In the genomic region with DNA sequence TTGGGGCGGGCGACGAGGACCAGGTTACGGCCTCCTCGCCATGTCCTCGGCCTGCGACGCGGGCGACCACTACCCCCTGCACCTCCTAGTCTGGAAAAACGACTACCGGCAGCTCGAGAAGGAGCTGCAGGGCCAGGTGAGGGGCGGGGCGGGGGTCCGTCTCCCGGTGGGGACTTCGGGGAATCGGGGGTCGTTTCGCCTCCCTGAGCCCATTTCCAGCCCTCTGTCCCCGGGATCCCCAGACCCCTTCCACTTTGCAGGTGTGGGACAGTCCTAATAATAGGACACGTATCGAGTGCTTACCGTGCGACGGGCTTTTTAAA, we compare ENCODE assay signal across 7 cellular contexts. TPM values are rescaled to one million over a fixed set of nuclear protein-coding genes. Genes with fewer than 3 reads are reported as not detected.
DNase-seq lines count a peak whose midpoint lies in the region; ATAC-seq lines count a peak whose summit lies in the region.

No MANE protein-coding gene starts in this region.

- H3K4me1 ChIP-seq in iPS-20b (ENCODE audit: insufficient read depth, low read length), result 0 out of 2 replicates have a peak, but pooled peaks cover 3% of the 10 kb centered on the region

- CTCF ChIA-PET in activated CD8-positive, alpha-beta T cell treated with anti-CD3 and anti-CD28 coated beads, Interleukin-2, amount 10 ng/mL, durations not matched to agents 7 days and 5 days (lab: Charles Lee), result interaction anchor here (0.6 to 2.4 kb wide), 6 partner anchors 11 to 103 kb away, joined by 3 to 6 read pairs (median 3); no protein-coding TSS in a partner anchor

- no peaks in the 10 kb centered on the region for H3K27me3 Mint-ChIP-seq in activated CD8-positive, alpha-beta T cell treated with anti-CD3 and anti-CD28 coated beads, Interleukin-2, amount 10 ng/mL, durations not matched to agents 7 days and 5 days (ENCODE audit: low read depth)
- H3K27me3 Mint-ChIP-seq in stimulated activated naive CD8-positive, alpha-beta T cell treated with anti-CD3 and anti-CD28 coated beads, Interleukin-15, amount 100 ng/mL, for 72 hours, result no peaks in the 10 kb centered on the region

- POLR2A ChIA-PET in activated CD8-positive, alpha-beta T cell treated with anti-CD3 and anti-CD28 coated beads, Interleukin-2, amount 10 ng/mL, durations not matched to agents 7 days and 5 days (lab: Charles Lee), result interaction anchor here (0.6 to 1.5 kb wide), 13 partner anchors 11 to 302 kb away, joined by 3 to 6 read pairs (median 3); partner anchors contain the start of gene C12orf76

- H3K9me3 ChIP-seq in iPS-20b (ENCODE audit: insufficient read depth, low read depth, low read length), result no peaks in the 10 kb centered on the region

- in situ Hi-C loops in G401 (cut with HindIII; ENCODE audit: low sequenced_read_pairs), result no loop called here

- H3K27ac ChIP-seq in iPS-20b (ENCODE audit: low read length), result no peak overlapping the region

- H3K36me3 Mint-ChIP-seq in activated CD8-positive, alpha-beta T cell treated with anti-CD3 and anti-CD28 coated beads, Interleukin-2, amount 10 ng/mL, durations not matched to agents 7 days and 5 days (ENCODE audit: low read depth), result peaks cover 24% of the 10 kb centered on the region

- peak overlapping the region; percentile 100 for H3K4me3 Mint-ChIP-seq in activated CD8-positive, alpha-beta T cell treated with anti-CD3 and anti-CD28 coated beads, Interleukin-2, amount 10 ng/mL, durations not matched to agents 7 days and 5 days
- peak overlapping the region; percentile 99 to 100 for H3K4me3 Mint-ChIP-seq in stimulated activated naive CD8-positive, alpha-beta T cell treated with anti-CD3 and anti-CD28 coated beads, Interleukin-15, amount 100 ng/mL, for 72 hours

- ATAC-seq in HG02981 (IDR thresholded peaks at IDR 0.05; ENCODE audit: unreplicated experiment), result peak; percentile 1
- ATAC-seq in activated CD8-positive, alpha-beta T cell treated with anti-CD3 and anti-CD28 coated beads, Interleukin-2, amount 10 ng/mL, durations not matched to agents 7 days and 5 days, result no peak
- ATAC-seq in stimulated activated naive CD8-positive, alpha-beta T cell treated with anti-CD3 and anti-CD28 coated beads, Interleukin-15, amount 100 ng/mL, for 72 hours, result no peak

- H3K9ac ChIP-seq in iPS-20b (ENCODE audit: low read depth, low read length), result peak overlapping the region; percentile 91; the same call in 1 of the 2 replicates

- peaks cover 51% of the 10 kb centered on the region for H3K4me1 Mint-ChIP-seq in activated CD8-positive, alpha-beta T cell treated with anti-CD3 and anti-CD28 coated beads, Interleukin-2, amount 10 ng/mL, durations not matched to agents 7 days and 5 days (ENCODE audit: low read depth)
- peaks cover 60% of the 10 kb centered on the region for H3K4me1 Mint-ChIP-seq in stimulated activated naive CD8-positive, alpha-beta T cell treated with anti-CD3 and anti-CD28 coated beads, Interleukin-15, amount 100 ng/mL, for 72 hours

- H3K4me3 ChIP-seq in iPS-20b (ENCODE audit: low read length), result peak overlapping the region; percentile 77

- no peak for DNase-seq in activated CD8-positive, alpha-beta T cell treated with anti-CD3 and anti-CD28 coated beads, Interleukin-2, amount 10 ng/mL, durations not matched to agents 7 days and 5 days
- no peak for DNase-seq in stimulated activated naive CD8-positive, alpha-beta T cell treated with anti-CD3 and anti-CD28 coated beads, Interleukin-15, amount 100 ng/mL, for 72 hours
- DNase-seq in DMS79 (lab: John Stamatoyannopoulos, UW) (no peak), G401 (ENCODE audit: low spot score) (no peak), amygdala (lab: John Stamatoyannopoulos, UW) (no peak)

- peaks cover 20% of the 10 kb centered on the region for H3K27me3 ChIP-seq in iPS-20b (ENCODE audit: insufficient read depth, low read length)

- peak overlapping the region; percentile 95 for H3K27ac Mint-ChIP-seq in activated CD8-positive, alpha-beta T cell treated with anti-CD3 and anti-CD28 coated beads, Interleukin-2, amount 10 ng/mL, durations not matched to agents 7 days and 5 days
- H3K27ac Mint-ChIP-seq in stimulated activated naive CD8-positive, alpha-beta T cell treated with anti-CD3 and anti-CD28 coated beads, Interleukin-15, amount 100 ng/mL, for 72 hours, result peak overlapping the region; percentile 96 to 97

- H3K36me3 ChIP-seq in iPS-20b (ENCODE audit: insufficient read depth, low read depth, low read length), result no peaks in the 10 kb centered on the region

- no peaks in the 10 kb centered on the region for H3K9me3 Mint-ChIP-seq in activated CD8-positive, alpha-beta T cell treated with anti-CD3 and anti-CD28 coated beads, Interleukin-2, amount 10 ng/mL, durations not matched to agents 7 days and 5 days (ENCODE audit: insufficient read depth)
- H3K9me3 Mint-ChIP-seq in stimulated activated naive CD8-positive, alpha-beta T cell treated with anti-CD3 and anti-CD28 coated beads, Interleukin-15, amount 100 ng/mL, for 72 hours, result no peaks in the 10 kb centered on the region

RNA-seq across cellular contexts. Expression of gene ANKRD13A, which starts 0.4 kb away (rescaled TPM):
- total RNA-seq in activated CD8-positive, alpha-beta T cell treated with anti-CD3 and anti-CD28 coated beads, Interleukin-2, amount 10 ng/mL, durations not matched to agents 7 days and 5 days, result 10 to 100 TPM; 76.0 to 78.1 TPM
- 17.1 and 38.2 TPM in 2 replicates for total RNA-seq in G401 (2014; rRNA removed; shearing (Covaris generic))

RNA-seq across cellular contexts. Expression of gene GIT2, which starts 3.4 kb away (rescaled TPM):
- total RNA-seq in activated CD8-positive, alpha-beta T cell treated with anti-CD3 and anti-CD28 coated beads, Interleukin-2, amount 10 ng/mL, durations not matched to agents 7 days and 5 days, result 10 to 100 TPM; 86.6 to 87.7 TPM
- total RNA-seq in G401 (2014; rRNA removed; shearing (Covaris generic)), result 11.4 and 21.1 TPM in 2 replicates

RNA-seq across cellular contexts. Expression of gene C12orf76, which starts 48.7 kb away (rescaled TPM):
- 10 to 100 TPM; 15.5 to 16.2 TPM for total RNA-seq in activated CD8-positive, alpha-beta T cell treated with anti-CD3 and anti-CD28 coated beads, Interleukin-2, amount 10 ng/mL, durations not matched to agents 7 days and 5 days
- 17.3 and 20.5 TPM in 2 replicates for total RNA-seq in G401 (2014; rRNA removed; shearing (Covaris generic))
